In genomic region chr6:142787422-142787821, GRCh38 we compare ENCODE assay signal across 21 cellular contexts.
"Had no signal": no experiment of that assay in that cellular context is flagged by ENCODE, and none has a peak within 500 bp of the region (broad histone marks: within the 10 kb centered on the region; RNA-seq: fewer than 3 reads in every experiment).

No MANE protein-coding gene starts in this region.

- H3K4me3 ChIP-seq: SJCRH30, skin epidermis had no signal

- H3K9me3 ChIP-seq: SJCRH30 had no signal

- H3K4me1 ChIP-seq: SJCRH30 had no signal

- H3K27me3 Mint-ChIP-seq: brain, type B pancreatic cell had no signal

- H3K36me3 ChIP-seq: SJCRH30 had no signal

- H3K27ac ChIP-seq: foreskin keratinocyte, SJCRH30, skin epidermis had no signal

- ATAC-seq: activated CD4-positive, CD25-positive, alpha-beta regulatory T cell treated with anti-CD3 and anti-CD28 coated beads, Interleukin-2, amount 50 U/mL, for 24 hours; activated naive CD4-positive, alpha-beta T cell treated with anti-CD3 and anti-CD28 coated beads, Interleukin-2, amount 50 U/mL, for 72 hours; right cardiac atrium had no signal

- DNase-seq: activated CD4-positive, alpha-beta T cell treated with anti-CD3 and anti-CD28 coated beads, Interleukin-2, amount 50 U/mL, for 4 hours; cortex of kidney; effector memory CD4-positive, alpha-beta T cell; foreskin keratinocyte; head of caudate nucleus; immature natural killer cell; mesendoderm; nucleus accumbens; right cardiac atrium; SJCRH30; stimulated activated CD4-positive, alpha-beta T cell treated with anti-CD3 and anti-CD28 coated beads, Interleukin-4, amount 100 ng/mL, for 24 hours; stimulated activated naive CD4-positive, alpha-beta T cell treated with Interleukin-2 at 50 U/mL for 16 hours; SW 1271 had no signal

- H3K36me3 Mint-ChIP-seq: type B pancreatic cell had no signal

- H3K4me3 Mint-ChIP-seq: activated T-helper 1 cell treated with anti-CD3 and anti-CD28 coated beads, Interleukin-12 subunit alpha, Interleukin-12 subunit beta, Interleukin-2, Interleukin-4 antibody, amounts not matched to agents 30 ng/mL and 10 ng/mL and 1 ng/mL, durations not matched to agents 14 hours and 24 hours and 36 hours; brain; immature natural killer cell; nephron; type B pancreatic cell had no signal

- H3K27me3 ChIP-seq: foreskin keratinocyte, SJCRH30 had no signal

- H3K9me3 Mint-ChIP-seq: activated T-helper 1 cell treated with anti-CD3 and anti-CD28 coated beads, Interleukin-12 subunit alpha, Interleukin-12 subunit beta, Interleukin-2, Interleukin-4 antibody, amounts not matched to agents 30 ng/mL and 10 ng/mL and 1 ng/mL, durations not matched to agents 14 hours and 24 hours and 36 hours; brain; immature natural killer cell; nephron; type B pancreatic cell had no signal

- H3K4me1 Mint-ChIP-seq: brain, nephron had no signal

- H3K27ac Mint-ChIP-seq: activated naive CD4-positive, alpha-beta T cell treated with anti-CD3 and anti-CD28 coated beads, Interleukin-2, amount 50 U/mL, for 72 hours; activated T-helper 1 cell treated with anti-CD3 and anti-CD28 coated beads, Interleukin-12 subunit alpha, Interleukin-12 subunit beta, Interleukin-2, Interleukin-4 antibody, amounts not matched to agents 30 ng/mL and 10 ng/mL and 1 ng/mL, durations not matched to agents 14 hours and 24 hours and 36 hours; brain; immature natural killer cell; nephron; progenitor cell of endocrine pancreas; type B pancreatic cell had no signal
